In genomic region chr12:103969391-103969790, GRCh38 we compare ENCODE assay signal across 16 cellular contexts.
DNase-seq lines count a peak whose midpoint lies in the region; ATAC-seq and TF ChIP-seq lines count a peak whose summit lies in the region.
"Had no signal": no experiment of that assay in that cellular context is flagged by ENCODE, and none has a peak within 500 bp of the region (broad histone marks: within the 10 kb centered on the region; RNA-seq: fewer than 3 reads in every experiment).

No MANE protein-coding gene starts in this region.

- DNase-seq in AG10803 (ENCODE audit: low read depth) (peak; percentile 44), HCEC 1CT (peak; percentile 47), amniotic epithelial cell (ENCODE audit: low read depth) (peak; percentile 58), kidney tubule cell (ENCODE audit: low spot score) (peak; percentile 74), NCI-H1417 (lab: John Stamatoyannopoulos, UW) (no peak), NCI-H2081 treated with DMSO at 0.1 percent for 48 hours (lab: John Stamatoyannopoulos, UW) (no peak), NCI-H2029 treated with DMSO at 0.1 percent for 48 hours (lab: John Stamatoyannopoulos, UW) (no peak)
- DNase-seq: aorta; effector memory CD4-positive, alpha-beta T cell; NCI-H2081; NCI-H748 treated with DMSO at 0.1 percent for 48 hours; SHP77; stimulated activated CD4-positive, alpha-beta T cell treated with anti-CD3 and anti-CD28 coated beads, Interleukin-2, amount 100 ng/mL, for 24 hours; uterus had no signal

- ATAC-seq in GM21526 (IDR thresholded peaks at IDR 0.05; ENCODE audit: low FRiP score, unreplicated experiment) = no peak

- H3K4me3 ChIP-seq in AG10803 (ENCODE audit: low read length) = no peak overlapping the region
- H3K4me3 ChIP-seq: BLaER1 treated with 17β-estradiol and CSF1 and Interleukin-3, amounts not matched to agents 10 nM and 100 nM; uterus had no signal

- no peak for TF ChIP-seq CTCF in AG10803 (conservative IDR thresholded peaks at IDR 0.05; ENCODE audit: low read length)

Comparison
In these comparisons a context has a peak if more than half of its experiments do, and no peak if none do; other contexts are left out.
1. DNase-seq: peak in AG10803 (single experiment), HCEC 1CT (single experiment), amniotic epithelial cell (single experiment) and kidney tubule cell (single experiment); none in NCI-H1417 (0 of 3), NCI-H2081 treated with DMSO at 0.1 percent for 48 hours (single experiment) and NCI-H2029 treated with DMSO at 0.1 percent for 48 hours (single experiment).